In genomic region chr6:16903470-16903869, GRCh38 we compare ENCODE assay signal across 13 cellular contexts.
DNase-seq lines count a peak whose midpoint lies in the region; ATAC-seq and TF ChIP-seq lines count a peak whose summit lies in the region.
"Had no signal": no experiment of that assay in that cellular context is flagged by ENCODE, and none has a peak within 500 bp of the region (broad histone marks: within the 10 kb centered on the region; RNA-seq: fewer than 3 reads in every experiment).

No MANE protein-coding gene starts in this region.

- H3K27me3 ChIP-seq in effector memory CD4-positive, alpha-beta T cell (replicated peaks; ENCODE audit: control insufficient read depth, insufficient read depth, low read length, poor library complexity, severe bottlenecking) = no peaks in the 10 kb centered on the region
- H3K27me3 ChIP-seq: body of pancreas had no signal

- H3K9me3 ChIP-seq in effector memory CD4-positive, alpha-beta T cell (ENCODE audit: control insufficient read depth, low read length) = no peaks in the 10 kb centered on the region
- H3K9me3 ChIP-seq: body of pancreas had no signal

- no peak overlapping the region for H3K27ac ChIP-seq in effector memory CD4-positive, alpha-beta T cell (ENCODE audit: insufficient read depth, low read length, poor library complexity, severe bottlenecking)
- H3K27ac ChIP-seq: body of pancreas, C4-2B had no signal

- TF ChIP-seq CTCF in AG10803 (conservative IDR thresholded peaks at IDR 0.05; ENCODE audit: low read length) (no peak), GM13976 (IDR thresholded peaks at IDR 0.05; ENCODE audit: borderline replicate concordance, control extremely low read depth, extremely low read depth, insufficient read depth, missing control alignments) (no peak)

- in situ Hi-C loops in GM13976 (cut with MboI; ENCODE audit: low sequenced_read_pairs, unreplicated experiment) = no loop called here

- ATAC-seq in HG02759 (IDR thresholded peaks at IDR 0.05; ENCODE audit: unreplicated experiment) = no peak
- ATAC-seq: body of pancreas, Right ventricle myocardium inferior had no signal

- H3K4me1 ChIP-seq in effector memory CD4-positive, alpha-beta T cell (ENCODE audit: control insufficient read depth, insufficient read depth, low read length, poor library complexity, severe bottlenecking) = no peaks in the 10 kb centered on the region

- H3K4me3 ChIP-seq in AG10803 (ENCODE audit: low read length) = no peak overlapping the region
- H3K4me3 ChIP-seq in effector memory CD4-positive, alpha-beta T cell (ENCODE audit: insufficient read depth, low read depth, low read length, poor library complexity, severe bottlenecking) = no peak overlapping the region
- H3K4me3 ChIP-seq: body of pancreas had no signal

- DNase-seq in AG10803 (ENCODE audit: low read depth) = peak; percentile 57
- DNase-seq in Kasumi-1 (lab: John Stamatoyannopoulos, UW) = peak; percentile 19 to 30
- peak; percentile 32 for DNase-seq in amniotic epithelial cell (ENCODE audit: low read depth)
- peak; percentile 36 for DNase-seq in iris pigment epithelial cell (ENCODE audit: low read depth)
- DNase-seq in GM13976 (ENCODE audit: low spot score) = no peak
- no peak for DNase-seq in effector memory CD4-positive, alpha-beta T cell
- DNase-seq in activated CD4-positive, alpha-beta T cell treated with anti-CD3 and anti-CD28 coated beads, Interleukin-2, amount 50 U/mL, for 4 hours = no peak
- DNase-seq: activated T-cell treated with anti-CD3 and anti-CD28 coated beads, Interleukin-2, amount 50 U/mL, for 24 hours; stimulated activated CD4-positive, alpha-beta T cell treated with anti-CD3 and anti-CD28 coated beads, Interleukin-15, amount 100 ng/mL, for 24 hours had no signal

- no peaks in the 10 kb centered on the region for H3K36me3 ChIP-seq in effector memory CD4-positive, alpha-beta T cell (ENCODE audit: control insufficient read depth, insufficient read depth, low read length)

Comparison
In these comparisons a context has a peak if more than half of its experiments do, and no peak if none do; other contexts are left out.
1. DNase-seq: peak in AG10803 (single experiment), Kasumi-1 (2 of 2), amniotic epithelial cell (single experiment) and iris pigment epithelial cell (single experiment); none in GM13976 (single experiment), effector memory CD4-positive, alpha-beta T cell (0 of 3) and activated CD4-positive, alpha-beta T cell treated with anti-CD3 and anti-CD28 coated beads, Interleukin-2, amount 50 U/mL, for 4 hours (0 of 2).